ENCODE assay signal across 1 cellular context in the genomic region with DNA sequence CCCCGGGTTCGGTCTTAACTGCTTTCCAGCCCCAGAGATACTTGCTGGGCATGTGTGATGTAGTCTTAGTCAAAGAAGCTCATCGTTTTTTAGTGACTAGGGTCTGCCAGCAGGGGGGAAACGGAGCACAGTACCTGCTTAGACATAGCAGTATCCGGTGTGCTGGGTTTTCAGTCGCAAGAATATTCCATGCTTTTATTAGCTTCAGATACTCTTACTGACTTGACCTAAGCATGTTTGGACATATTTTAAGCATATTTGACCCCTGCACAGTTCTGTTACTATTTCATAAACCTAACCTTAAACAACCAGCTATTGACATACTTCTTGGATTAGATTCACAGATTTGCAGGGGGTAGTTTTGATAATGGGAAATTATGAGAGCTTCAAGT.
TF ChIP-seq lines count a peak whose summit lies in the region.

No MANE protein-coding gene starts in this region.

TF ChIP-seq in K562, 482 proteins besides CTCF, POLR2A, EP300 and RAD21 (continued from another document and continues in another):
- TF ChIP-seq, protein P1, sequence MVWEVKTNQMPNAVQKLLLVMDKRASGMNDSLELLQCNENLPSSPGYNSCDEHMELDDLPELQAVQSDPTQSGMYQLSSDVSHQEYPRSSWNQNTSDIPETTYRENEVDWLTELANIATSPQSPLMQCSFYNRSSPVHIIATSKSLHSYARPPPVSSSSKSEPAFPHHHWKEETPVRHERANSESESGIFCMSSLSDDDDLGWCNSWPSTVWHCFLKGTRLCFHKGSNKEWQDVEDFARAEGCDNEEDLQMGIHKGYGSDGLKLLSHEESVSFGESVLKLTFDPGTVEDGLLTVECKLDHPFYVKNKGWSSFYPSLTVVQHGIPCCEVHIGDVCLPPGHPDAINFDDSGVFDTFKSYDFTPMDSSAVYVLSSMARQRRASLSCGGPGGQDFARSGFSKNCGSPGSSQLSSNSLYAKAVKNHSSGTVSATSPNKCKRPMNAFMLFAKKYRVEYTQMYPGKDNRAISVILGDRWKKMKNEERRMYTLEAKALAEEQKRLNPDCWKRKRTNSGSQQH (CRISPR knock-in tag; IDR thresholded peaks at IDR 0.05) = no peak
- TF ChIP-seq HDAC1 (IDR thresholded peaks at IDR 0.05) (no peak), POU5F1 (IDR thresholded peaks at IDR 0.05; ENCODE audit: borderline replicate concordance, low read depth, low read length, partially characterized antibody) (no peak), GTF2E2 (tag; IDR thresholded peaks at IDR 0.05) (no peak), TAF1 (IDR thresholded peaks at IDR 0.05; ENCODE audit: control insufficient read depth, extremely low read depth, insufficient read depth, low read length, severe bottlenecking) (peak; percentile 58), ZNF3 (CRISPR knock-in tag; IDR thresholded peaks at IDR 0.05) (no peak), ETV5 (CRISPR knock-in tag; IDR thresholded peaks at IDR 0.05; ENCODE audit: low read depth) (peak; percentile 65; the same call in 1 of the 2 replicates), TCF7 (IDR thresholded peaks at IDR 0.05; ENCODE audit: borderline replicate concordance) (no peak), NR2C1 (IDR thresholded peaks at IDR 0.05) (no peak), NR2C1 (tag; IDR thresholded peaks at IDR 0.05) (no peak), HMGN3 (IDR thresholded peaks at IDR 0.05; ENCODE audit: borderline replicate concordance, extremely low read depth, insufficient read length, low read depth, low read length) (no peak), XRCC4 (IDR thresholded peaks at IDR 0.05; ENCODE audit: extremely low read depth, insufficient read depth, insufficient read length) (no peak), SETDB1 (IDR thresholded peaks at IDR 0.05; ENCODE audit: low read length) (no peak), ZBED1 (IDR thresholded peaks at IDR 0.05) (no peak), GATAD2B (IDR thresholded peaks at IDR 0.05; ENCODE audit: borderline replicate concordance) (0 out of 2 replicates have a peak, but pooled peaks have one; percentile 62), SRSF1 (IDR thresholded peaks at IDR 0.05; ENCODE audit: low read depth, low read length) (no peak), SPI1 (IDR thresholded peaks at IDR 0.05; ENCODE audit: borderline replicate concordance, low read depth, low read length) (no peak), CHCHD3 (CRISPR knock-in tag; IDR thresholded peaks at IDR 0.05) (no peak), MYNN (IDR thresholded peaks at IDR 0.05) (no peak), MYNN (CRISPR knock-in tag; IDR thresholded peaks at IDR 0.05) (no peak), TCF3 (CRISPR knock-in tag; IDR thresholded peaks at IDR 0.05) (no peak), ZNF507 (tag; conservative IDR thresholded peaks at IDR 0.05) (no peak), TBP (optimal IDR thresholded peaks at IDR 0.05; ENCODE audit: low read depth, low read length) (peak; percentile 46), CREBBP (IDR thresholded peaks at IDR 0.05; ENCODE audit: low read depth, low read length) (no peak), KAT8 (IDR thresholded peaks at IDR 0.05; ENCODE audit: low read depth) (no peak), ARID2 (IDR thresholded peaks at IDR 0.05) (no peak), ERF (CRISPR knock-in tag; IDR thresholded peaks at IDR 0.05) (no peak)
- TF ChIP-seq, protein P2, sequence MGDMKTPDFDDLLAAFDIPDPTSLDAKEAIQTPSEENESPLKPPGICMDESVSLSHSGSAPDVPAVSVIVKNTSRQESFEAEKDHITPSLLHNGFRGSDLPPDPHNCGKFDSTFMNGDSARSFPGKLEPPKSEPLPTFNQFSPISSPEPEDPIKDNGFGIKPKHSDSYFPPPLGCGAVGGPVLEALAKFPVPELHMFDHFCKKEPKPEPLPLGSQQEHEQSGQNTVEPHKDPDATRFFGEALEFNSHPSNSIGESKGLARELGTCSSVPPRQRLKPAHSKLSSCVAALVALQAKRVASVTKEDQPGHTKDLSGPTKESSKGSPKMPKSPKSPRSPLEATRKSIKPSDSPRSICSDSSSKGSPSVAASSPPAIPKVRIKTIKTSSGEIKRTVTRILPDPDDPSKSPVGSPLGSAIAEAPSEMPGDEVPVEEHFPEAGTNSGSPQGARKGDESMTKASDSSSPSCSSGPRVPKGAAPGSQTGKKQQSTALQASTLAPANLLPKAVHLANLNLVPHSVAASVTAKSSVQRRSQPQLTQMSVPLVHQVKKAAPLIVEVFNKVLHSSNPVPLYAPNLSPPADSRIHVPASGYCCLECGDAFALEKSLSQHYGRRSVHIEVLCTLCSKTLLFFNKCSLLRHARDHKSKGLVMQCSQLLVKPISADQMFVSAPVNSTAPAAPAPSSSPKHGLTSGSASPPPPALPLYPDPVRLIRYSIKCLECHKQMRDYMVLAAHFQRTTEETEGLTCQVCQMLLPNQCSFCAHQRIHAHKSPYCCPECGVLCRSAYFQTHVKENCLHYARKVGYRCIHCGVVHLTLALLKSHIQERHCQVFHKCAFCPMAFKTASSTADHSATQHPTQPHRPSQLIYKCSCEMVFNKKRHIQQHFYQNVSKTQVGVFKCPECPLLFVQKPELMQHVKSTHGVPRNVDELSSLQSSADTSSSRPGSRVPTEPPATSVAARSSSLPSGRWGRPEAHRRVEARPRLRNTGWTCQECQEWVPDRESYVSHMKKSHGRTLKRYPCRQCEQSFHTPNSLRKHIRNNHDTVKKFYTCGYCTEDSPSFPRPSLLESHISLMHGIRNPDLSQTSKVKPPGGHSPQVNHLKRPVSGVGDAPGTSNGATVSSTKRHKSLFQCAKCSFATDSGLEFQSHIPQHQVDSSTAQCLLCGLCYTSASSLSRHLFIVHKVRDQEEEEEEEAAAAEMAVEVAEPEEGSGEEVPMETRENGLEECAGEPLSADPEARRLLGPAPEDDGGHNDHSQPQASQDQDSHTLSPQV (IDR thresholded peaks at IDR 0.05) = peak; percentile 81
- TF ChIP-seq, protein P3, sequence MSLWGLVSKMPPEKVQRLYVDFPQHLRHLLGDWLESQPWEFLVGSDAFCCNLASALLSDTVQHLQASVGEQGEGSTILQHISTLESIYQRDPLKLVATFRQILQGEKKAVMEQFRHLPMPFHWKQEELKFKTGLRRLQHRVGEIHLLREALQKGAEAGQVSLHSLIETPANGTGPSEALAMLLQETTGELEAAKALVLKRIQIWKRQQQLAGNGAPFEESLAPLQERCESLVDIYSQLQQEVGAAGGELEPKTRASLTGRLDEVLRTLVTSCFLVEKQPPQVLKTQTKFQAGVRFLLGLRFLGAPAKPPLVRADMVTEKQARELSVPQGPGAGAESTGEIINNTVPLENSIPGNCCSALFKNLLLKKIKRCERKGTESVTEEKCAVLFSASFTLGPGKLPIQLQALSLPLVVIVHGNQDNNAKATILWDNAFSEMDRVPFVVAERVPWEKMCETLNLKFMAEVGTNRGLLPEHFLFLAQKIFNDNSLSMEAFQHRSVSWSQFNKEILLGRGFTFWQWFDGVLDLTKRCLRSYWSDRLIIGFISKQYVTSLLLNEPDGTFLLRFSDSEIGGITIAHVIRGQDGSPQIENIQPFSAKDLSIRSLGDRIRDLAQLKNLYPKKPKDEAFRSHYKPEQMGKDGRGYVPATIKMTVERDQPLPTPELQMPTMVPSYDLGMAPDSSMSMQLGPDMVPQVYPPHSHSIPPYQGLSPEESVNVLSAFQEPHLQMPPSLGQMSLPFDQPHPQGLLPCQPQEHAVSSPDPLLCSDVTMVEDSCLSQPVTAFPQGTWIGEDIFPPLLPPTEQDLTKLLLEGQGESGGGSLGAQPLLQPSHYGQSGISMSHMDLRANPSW (CRISPR knock-in tag; IDR thresholded peaks at IDR 0.05) = no peak
- TF ChIP-seq, protein P4, sequence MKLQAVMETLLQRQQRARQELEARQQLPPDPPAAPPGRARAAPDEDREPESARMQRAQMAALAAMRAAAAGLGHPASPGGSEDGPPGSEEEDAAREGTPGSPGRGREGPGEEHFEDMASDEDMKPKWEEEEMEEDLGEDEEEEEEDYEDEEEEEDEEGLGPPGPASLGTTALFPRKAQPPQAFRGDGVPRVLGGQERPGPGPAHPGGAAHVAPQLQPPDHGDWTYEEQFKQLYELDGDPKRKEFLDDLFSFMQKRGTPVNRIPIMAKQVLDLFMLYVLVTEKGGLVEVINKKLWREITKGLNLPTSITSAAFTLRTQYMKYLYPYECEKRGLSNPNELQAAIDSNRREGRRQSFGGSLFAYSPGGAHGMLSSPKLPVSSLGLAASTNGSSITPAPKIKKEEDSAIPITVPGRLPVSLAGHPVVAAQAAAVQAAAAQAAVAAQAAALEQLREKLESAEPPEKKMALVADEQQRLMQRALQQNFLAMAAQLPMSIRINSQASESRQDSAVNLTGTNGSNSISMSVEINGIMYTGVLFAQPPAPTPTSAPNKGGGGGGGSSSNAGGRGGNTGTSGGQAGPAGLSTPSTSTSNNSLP (IDR thresholded peaks at IDR 0.05; ENCODE audit: borderline replicate concordance, low read depth, low read length) = no peak
- TF ChIP-seq, protein P5, sequence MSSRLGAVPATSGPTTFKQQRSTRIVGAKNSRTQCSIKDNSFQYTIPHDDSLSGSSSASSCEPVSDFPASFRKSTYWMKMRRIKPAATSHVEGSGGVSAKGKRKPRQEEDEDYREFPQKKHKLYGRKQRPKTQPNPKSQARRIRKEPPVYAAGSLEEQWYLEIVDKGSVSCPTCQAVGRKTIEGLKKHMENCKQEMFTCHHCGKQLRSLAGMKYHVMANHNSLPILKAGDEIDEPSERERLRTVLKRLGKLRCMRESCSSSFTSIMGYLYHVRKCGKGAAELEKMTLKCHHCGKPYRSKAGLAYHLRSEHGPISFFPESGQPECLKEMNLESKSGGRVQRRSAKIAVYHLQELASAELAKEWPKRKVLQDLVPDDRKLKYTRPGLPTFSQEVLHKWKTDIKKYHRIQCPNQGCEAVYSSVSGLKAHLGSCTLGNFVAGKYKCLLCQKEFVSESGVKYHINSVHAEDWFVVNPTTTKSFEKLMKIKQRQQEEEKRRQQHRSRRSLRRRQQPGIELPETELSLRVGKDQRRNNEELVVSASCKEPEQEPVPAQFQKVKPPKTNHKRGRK (tag; IDR thresholded peaks at IDR 0.05) = no peak
- TF ChIP-seq, protein P6, sequence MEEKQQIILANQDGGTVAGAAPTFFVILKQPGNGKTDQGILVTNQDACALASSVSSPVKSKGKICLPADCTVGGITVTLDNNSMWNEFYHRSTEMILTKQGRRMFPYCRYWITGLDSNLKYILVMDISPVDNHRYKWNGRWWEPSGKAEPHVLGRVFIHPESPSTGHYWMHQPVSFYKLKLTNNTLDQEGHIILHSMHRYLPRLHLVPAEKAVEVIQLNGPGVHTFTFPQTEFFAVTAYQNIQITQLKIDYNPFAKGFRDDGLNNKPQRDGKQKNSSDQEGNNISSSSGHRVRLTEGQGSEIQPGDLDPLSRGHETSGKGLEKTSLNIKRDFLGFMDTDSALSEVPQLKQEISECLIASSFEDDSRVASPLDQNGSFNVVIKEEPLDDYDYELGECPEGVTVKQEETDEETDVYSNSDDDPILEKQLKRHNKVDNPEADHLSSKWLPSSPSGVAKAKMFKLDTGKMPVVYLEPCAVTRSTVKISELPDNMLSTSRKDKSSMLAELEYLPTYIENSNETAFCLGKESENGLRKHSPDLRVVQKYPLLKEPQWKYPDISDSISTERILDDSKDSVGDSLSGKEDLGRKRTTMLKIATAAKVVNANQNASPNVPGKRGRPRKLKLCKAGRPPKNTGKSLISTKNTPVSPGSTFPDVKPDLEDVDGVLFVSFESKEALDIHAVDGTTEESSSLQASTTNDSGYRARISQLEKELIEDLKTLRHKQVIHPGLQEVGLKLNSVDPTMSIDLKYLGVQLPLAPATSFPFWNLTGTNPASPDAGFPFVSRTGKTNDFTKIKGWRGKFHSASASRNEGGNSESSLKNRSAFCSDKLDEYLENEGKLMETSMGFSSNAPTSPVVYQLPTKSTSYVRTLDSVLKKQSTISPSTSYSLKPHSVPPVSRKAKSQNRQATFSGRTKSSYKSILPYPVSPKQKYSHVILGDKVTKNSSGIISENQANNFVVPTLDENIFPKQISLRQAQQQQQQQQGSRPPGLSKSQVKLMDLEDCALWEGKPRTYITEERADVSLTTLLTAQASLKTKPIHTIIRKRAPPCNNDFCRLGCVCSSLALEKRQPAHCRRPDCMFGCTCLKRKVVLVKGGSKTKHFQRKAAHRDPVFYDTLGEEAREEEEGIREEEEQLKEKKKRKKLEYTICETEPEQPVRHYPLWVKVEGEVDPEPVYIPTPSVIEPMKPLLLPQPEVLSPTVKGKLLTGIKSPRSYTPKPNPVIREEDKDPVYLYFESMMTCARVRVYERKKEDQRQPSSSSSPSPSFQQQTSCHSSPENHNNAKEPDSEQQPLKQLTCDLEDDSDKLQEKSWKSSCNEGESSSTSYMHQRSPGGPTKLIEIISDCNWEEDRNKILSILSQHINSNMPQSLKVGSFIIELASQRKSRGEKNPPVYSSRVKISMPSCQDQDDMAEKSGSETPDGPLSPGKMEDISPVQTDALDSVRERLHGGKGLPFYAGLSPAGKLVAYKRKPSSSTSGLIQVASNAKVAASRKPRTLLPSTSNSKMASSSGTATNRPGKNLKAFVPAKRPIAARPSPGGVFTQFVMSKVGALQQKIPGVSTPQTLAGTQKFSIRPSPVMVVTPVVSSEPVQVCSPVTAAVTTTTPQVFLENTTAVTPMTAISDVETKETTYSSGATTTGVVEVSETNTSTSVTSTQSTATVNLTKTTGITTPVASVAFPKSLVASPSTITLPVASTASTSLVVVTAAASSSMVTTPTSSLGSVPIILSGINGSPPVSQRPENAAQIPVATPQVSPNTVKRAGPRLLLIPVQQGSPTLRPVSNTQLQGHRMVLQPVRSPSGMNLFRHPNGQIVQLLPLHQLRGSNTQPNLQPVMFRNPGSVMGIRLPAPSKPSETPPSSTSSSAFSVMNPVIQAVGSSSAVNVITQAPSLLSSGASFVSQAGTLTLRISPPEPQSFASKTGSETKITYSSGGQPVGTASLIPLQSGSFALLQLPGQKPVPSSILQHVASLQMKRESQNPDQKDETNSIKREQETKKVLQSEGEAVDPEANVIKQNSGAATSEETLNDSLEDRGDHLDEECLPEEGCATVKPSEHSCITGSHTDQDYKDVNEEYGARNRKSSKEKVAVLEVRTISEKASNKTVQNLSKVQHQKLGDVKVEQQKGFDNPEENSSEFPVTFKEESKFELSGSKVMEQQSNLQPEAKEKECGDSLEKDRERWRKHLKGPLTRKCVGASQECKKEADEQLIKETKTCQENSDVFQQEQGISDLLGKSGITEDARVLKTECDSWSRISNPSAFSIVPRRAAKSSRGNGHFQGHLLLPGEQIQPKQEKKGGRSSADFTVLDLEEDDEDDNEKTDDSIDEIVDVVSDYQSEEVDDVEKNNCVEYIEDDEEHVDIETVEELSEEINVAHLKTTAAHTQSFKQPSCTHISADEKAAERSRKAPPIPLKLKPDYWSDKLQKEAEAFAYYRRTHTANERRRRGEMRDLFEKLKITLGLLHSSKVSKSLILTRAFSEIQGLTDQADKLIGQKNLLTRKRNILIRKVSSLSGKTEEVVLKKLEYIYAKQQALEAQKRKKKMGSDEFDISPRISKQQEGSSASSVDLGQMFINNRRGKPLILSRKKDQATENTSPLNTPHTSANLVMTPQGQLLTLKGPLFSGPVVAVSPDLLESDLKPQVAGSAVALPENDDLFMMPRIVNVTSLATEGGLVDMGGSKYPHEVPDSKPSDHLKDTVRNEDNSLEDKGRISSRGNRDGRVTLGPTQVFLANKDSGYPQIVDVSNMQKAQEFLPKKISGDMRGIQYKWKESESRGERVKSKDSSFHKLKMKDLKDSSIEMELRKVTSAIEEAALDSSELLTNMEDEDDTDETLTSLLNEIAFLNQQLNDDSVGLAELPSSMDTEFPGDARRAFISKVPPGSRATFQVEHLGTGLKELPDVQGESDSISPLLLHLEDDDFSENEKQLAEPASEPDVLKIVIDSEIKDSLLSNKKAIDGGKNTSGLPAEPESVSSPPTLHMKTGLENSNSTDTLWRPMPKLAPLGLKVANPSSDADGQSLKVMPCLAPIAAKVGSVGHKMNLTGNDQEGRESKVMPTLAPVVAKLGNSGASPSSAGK (IDR thresholded peaks at IDR 0.05) = no peak
